In the genomic region with DNA sequence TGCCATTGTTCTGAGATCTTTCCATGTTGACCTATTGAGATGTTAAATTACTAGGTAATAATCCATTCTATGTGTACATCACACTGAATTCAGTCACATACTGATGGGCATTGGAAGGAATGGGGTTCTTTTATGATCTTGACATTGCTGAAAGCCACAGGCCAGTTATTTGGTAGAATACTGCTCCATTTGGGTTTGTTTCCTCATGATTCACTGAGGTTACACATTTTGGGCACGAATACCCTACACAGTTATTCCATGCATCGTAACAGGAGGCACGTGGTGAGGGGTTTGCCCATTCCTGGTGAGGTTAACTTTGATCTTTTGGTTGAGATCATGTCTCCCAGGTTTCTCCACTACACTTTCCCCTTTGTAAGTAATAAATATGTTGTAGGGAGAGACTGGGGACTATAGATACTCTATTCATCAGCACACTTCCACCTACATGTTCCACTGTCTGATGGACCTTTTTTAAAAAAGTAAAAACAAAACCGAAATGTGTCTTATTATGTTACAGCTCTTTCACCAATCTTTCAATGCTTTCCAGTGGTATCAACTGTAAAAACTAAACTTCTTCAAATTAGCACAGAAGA, we compare ENCODE assay signal across 29 cellular contexts. TPM values are rescaled to one million over a fixed set of nuclear protein-coding genes. Genes with fewer than 3 reads are reported as not detected.
A peak's percentile ranks its signal among the peaks of the same experiment; 100 is the strongest.
DNase-seq lines count a peak whose midpoint lies in the region; ATAC-seq, FAIRE-seq and TF ChIP-seq lines count a peak whose summit lies in the region.
"Had no signal": no experiment of that assay in that cellular context is flagged by ENCODE, and none has a peak within 500 bp of the region (broad histone marks: within the 10 kb centered on the region; RNA-seq: fewer than 3 reads in every experiment).

No MANE protein-coding gene starts in this region.

- no peak overlapping the region for H3K27ac Mint-ChIP-seq in activated CD4-positive, alpha-beta memory T cell treated with anti-CD3 and anti-CD28 coated beads for 36 hours
- H3K27ac Mint-ChIP-seq in activated CD4-positive, alpha-beta memory T cell treated with anti-CD3 and anti-CD28 coated beads, Interleukin-2, amount 10 ng/mL, durations not matched to agents 7 days and 5 days: no peak overlapping the region
- H3K27ac Mint-ChIP-seq in activated T-helper 17 cell treated with anti-CD3 and anti-CD28 coated beads, Interleukin-2, amount 50 U/mL, for 72 hours: peak overlapping the region; percentile 20
- H3K27ac Mint-ChIP-seq in stimulated activated memory B cell treated with anti-CD40 and anti-IgM and Interleukin-4, amounts not matched to agents 10 μg/mL and 1 μg/mL and 100 μg/mL, for 72 hours: no peak overlapping the region
- H3K27ac Mint-ChIP-seq: naive B cell had no signal

- no peaks in the 10 kb centered on the region for H3K9me3 ChIP-seq in keratinocyte (ENCODE audit: control insufficient read depth, low read depth, low read length)
- H3K9me3 ChIP-seq: adrenal gland, MG63, thyroid gland had no signal

- peak; percentile 75 for ATAC-seq in activated T-helper 17 cell treated with anti-CD3 and anti-CD28 coated beads, Interleukin-2, amount 50 U/mL, for 72 hours (replicated peaks)
- ATAC-seq in stimulated activated memory B cell treated with anti-CD40 and anti-IgM and Interleukin-4, amounts not matched to agents 10 μg/mL and 1 μg/mL and 100 μg/mL, for 72 hours: no peak
- ATAC-seq: GM12878 had no signal

- peaks cover 6% of the 10 kb centered on the region for H3K27me3 Mint-ChIP-seq in activated CD4-positive, alpha-beta memory T cell treated with anti-CD3 and anti-CD28 coated beads for 36 hours
- H3K27me3 Mint-ChIP-seq in activated CD4-positive, alpha-beta memory T cell treated with anti-CD3 and anti-CD28 coated beads, Interleukin-2, amount 10 ng/mL, durations not matched to agents 7 days and 5 days: peaks cover 13% of the 10 kb centered on the region
- peaks cover 6% of the 10 kb centered on the region for H3K27me3 Mint-ChIP-seq in activated T-helper 17 cell treated with anti-CD3 and anti-CD28 coated beads, Interleukin-2, amount 50 U/mL, for 72 hours
- H3K27me3 Mint-ChIP-seq in stimulated activated memory B cell treated with anti-CD40 and anti-IgM and Interleukin-4, amounts not matched to agents 10 μg/mL and 1 μg/mL and 100 μg/mL, for 72 hours: peaks cover 50% of the 10 kb centered on the region

- H3K27me3 ChIP-seq in keratinocyte (ENCODE audit: control insufficient read depth, extremely low read depth, insufficient read depth, low read length): no peaks in the 10 kb centered on the region
- H3K27me3 ChIP-seq: adrenal gland, MG63, thyroid gland had no signal

- H3K79me2 ChIP-seq in keratinocyte (ENCODE audit: control insufficient read depth, insufficient read depth, low read length): no peaks in the 10 kb centered on the region

- H3K9me1 ChIP-seq in keratinocyte (ENCODE audit: control insufficient read depth, extremely low read depth, insufficient read depth, low read length): no peaks in the 10 kb centered on the region

- no peak overlapping the region for H3K27ac ChIP-seq in keratinocyte (ENCODE audit: control insufficient read depth, insufficient read depth, low read length)
- H3K27ac ChIP-seq: adrenal gland had no signal

- H3K4me2 ChIP-seq in keratinocyte (ENCODE audit: control insufficient read depth, extremely low read depth, insufficient read depth, low read depth, low read length): peak overlapping the region; percentile 65

- no peaks in the 10 kb centered on the region for H3K36me3 ChIP-seq in keratinocyte (ENCODE audit: control insufficient read depth in 2 of 2, extremely low read depth in 1 of 2, insufficient read depth in 2 of 2, low read length in 2 of 2)
- H3K36me3 ChIP-seq: adrenal gland, MG63, thyroid gland had no signal

- H3K4me3 ChIP-seq in keratinocyte (ENCODE audit: control insufficient read depth in 2 of 3, extremely low read depth in 1 of 3, insufficient read depth in 2 of 3, low read depth in 1 of 3, low read length in 3 of 3): no peak overlapping the region
- H3K4me3 ChIP-seq: adrenal gland, GM12878, MG63, thyroid gland had no signal

- no peaks in the 10 kb centered on the region for H3K36me3 Mint-ChIP-seq in activated CD4-positive, alpha-beta memory T cell treated with anti-CD3 and anti-CD28 coated beads for 36 hours
- H3K36me3 Mint-ChIP-seq in activated CD4-positive, alpha-beta memory T cell treated with anti-CD3 and anti-CD28 coated beads, Interleukin-2, amount 10 ng/mL, durations not matched to agents 7 days and 5 days (ENCODE audit: low read depth): no peaks in the 10 kb centered on the region
- no peaks in the 10 kb centered on the region for H3K36me3 Mint-ChIP-seq in activated T-helper 17 cell treated with anti-CD3 and anti-CD28 coated beads, Interleukin-2, amount 50 U/mL, for 72 hours (ENCODE audit: low read depth)
- H3K36me3 Mint-ChIP-seq in stimulated activated memory B cell treated with anti-CD40 and anti-IgM and Interleukin-4, amounts not matched to agents 10 μg/mL and 1 μg/mL and 100 μg/mL, for 72 hours: no peaks in the 10 kb centered on the region
- H3K36me3 Mint-ChIP-seq: IgD-negative memory B cell, naive B cell had no signal

- no peak for FAIRE-seq in keratinocyte (lab: Jason Lieb, UNC)
- FAIRE-seq: frontal cortex, GM12878 had no signal

- H3K4me3 Mint-ChIP-seq in activated CD4-positive, alpha-beta memory T cell treated with anti-CD3 and anti-CD28 coated beads for 36 hours: no peak overlapping the region
- H3K4me3 Mint-ChIP-seq in activated CD4-positive, alpha-beta memory T cell treated with anti-CD3 and anti-CD28 coated beads, Interleukin-2, amount 10 ng/mL, durations not matched to agents 7 days and 5 days: no peak overlapping the region
- H3K4me3 Mint-ChIP-seq in activated T-helper 17 cell treated with anti-CD3 and anti-CD28 coated beads, Interleukin-2, amount 50 U/mL, for 72 hours: no peak overlapping the region
- H3K4me3 Mint-ChIP-seq in stimulated activated memory B cell treated with anti-CD40 and anti-IgM and Interleukin-4, amounts not matched to agents 10 μg/mL and 1 μg/mL and 100 μg/mL, for 72 hours: no peak overlapping the region
- H3K4me3 Mint-ChIP-seq: IgD-negative memory B cell, naive B cell had no signal

- no peaks in the 10 kb centered on the region for H3K9me3 Mint-ChIP-seq in activated CD4-positive, alpha-beta memory T cell treated with anti-CD3 and anti-CD28 coated beads for 36 hours
- H3K9me3 Mint-ChIP-seq in activated CD4-positive, alpha-beta memory T cell treated with anti-CD3 and anti-CD28 coated beads, Interleukin-2, amount 10 ng/mL, durations not matched to agents 7 days and 5 days: no peaks in the 10 kb centered on the region
- no peaks in the 10 kb centered on the region for H3K9me3 Mint-ChIP-seq in activated T-helper 17 cell treated with anti-CD3 and anti-CD28 coated beads, Interleukin-2, amount 50 U/mL, for 72 hours
- H3K9me3 Mint-ChIP-seq in stimulated activated memory B cell treated with anti-CD40 and anti-IgM and Interleukin-4, amounts not matched to agents 10 μg/mL and 1 μg/mL and 100 μg/mL, for 72 hours: no peaks in the 10 kb centered on the region
- H3K9me3 Mint-ChIP-seq: IgD-negative memory B cell had no signal

- TF ChIP-seq CTCF in keratinocyte (optimal IDR thresholded peaks at IDR 0.05 in 1 of 3, IDR thresholded peaks at IDR 0.05 in 1 of 3, conservative IDR thresholded peaks at IDR 0.05 in 1 of 3; ENCODE audit: extremely low read depth in 1 of 3, insufficient read depth in 2 of 3, low read length in 3 of 3): no peak

- intact Hi-C loops in activated CD4-positive, alpha-beta memory T cell treated with anti-CD3 and anti-CD28 coated beads for 36 hours (cut with micrococcal nuclease): no loop called here

- dilution Hi-C loops in keratinocyte (cut with MboI; ENCODE audit: extremely low pct_ligation_motif_present, low sequenced_read_pairs): no loop called here

- DNase-seq in activated CD4-positive, alpha-beta memory T cell treated with anti-CD3 and anti-CD28 coated beads for 36 hours: peak; percentile 22
- no peak for DNase-seq in activated CD4-positive, alpha-beta memory T cell treated with anti-CD3 and anti-CD28 coated beads, Interleukin-2, amount 10 ng/mL, durations not matched to agents 7 days and 5 days
- DNase-seq in EL (peak; percentile 41), keratinocyte (ENCODE audit: low read depth, low spot score) (no peak), C1 segment of cervical spinal cord (lab: John Stamatoyannopoulos, UW) (no peak), NCI-H2227 treated with DMSO at 0.1 percent for 48 hours (lab: John Stamatoyannopoulos, UW) (no peak)
- DNase-seq: activated CD8-positive, alpha-beta memory T cell treated with anti-CD3 and anti-CD28 coated beads for 24 hours; adrenal gland; central memory CD4-positive, alpha-beta T cell; DMS 273 treated with DMSO at 0.1 percent for 48 hours; GF-D8; mesenchymal stem cell; MG63; naive B cell; NCI-H1694 treated with DMSO at 0.1 percent for 48 hours; NCI-H748 treated with DMSO at 0.1 percent for 48 hours; occipital lobe; SHP77 treated with DMSO at 0.1 percent for 48 hours; T-helper 1 cell had no signal

- H2AFZ ChIP-seq in keratinocyte (ENCODE audit: control insufficient read depth, low read length): no peak overlapping the region

- H3K4me1 Mint-ChIP-seq in activated CD4-positive, alpha-beta memory T cell treated with anti-CD3 and anti-CD28 coated beads for 36 hours (ENCODE audit: low read depth): peaks cover 14% of the 10 kb centered on the region
- H3K4me1 Mint-ChIP-seq in activated CD4-positive, alpha-beta memory T cell treated with anti-CD3 and anti-CD28 coated beads, Interleukin-2, amount 10 ng/mL, durations not matched to agents 7 days and 5 days: peaks cover 10% of the 10 kb centered on the region
- H3K4me1 Mint-ChIP-seq in activated T-helper 17 cell treated with anti-CD3 and anti-CD28 coated beads, Interleukin-2, amount 50 U/mL, for 72 hours: peaks cover 5% of the 10 kb centered on the region
- H3K4me1 Mint-ChIP-seq in stimulated activated memory B cell treated with anti-CD40 and anti-IgM and Interleukin-4, amounts not matched to agents 10 μg/mL and 1 μg/mL and 100 μg/mL, for 72 hours: peaks cover 11% of the 10 kb centered on the region

- H3K4me1 ChIP-seq in keratinocyte (ENCODE audit: control insufficient read depth, extremely low read depth, insufficient read depth, low read length): peaks cover 27% of the 10 kb centered on the region
- H3K4me1 ChIP-seq: adrenal gland had no signal

- POLR2A ChIA-PET in activated CD4-positive, alpha-beta memory T cell treated with anti-CD3 and anti-CD28 coated beads for 36 hours (lab: Charles Lee): no interaction called here
- POLR2A ChIA-PET in activated CD4-positive, alpha-beta memory T cell treated with anti-CD3 and anti-CD28 coated beads, Interleukin-2, amount 10 ng/mL, durations not matched to agents 7 days and 5 days (lab: Charles Lee): no interaction called here

- CTCF ChIA-PET in activated CD4-positive, alpha-beta memory T cell treated with anti-CD3 and anti-CD28 coated beads for 36 hours (lab: Charles Lee): no interaction called here
- CTCF ChIA-PET in activated CD4-positive, alpha-beta memory T cell treated with anti-CD3 and anti-CD28 coated beads, Interleukin-2, amount 10 ng/mL, durations not matched to agents 7 days and 5 days (lab: Charles Lee): interaction anchor here (0.7 to 2.0 kb wide), 4 partner anchors 103 to 292 kb away, joined by 3 to 8 read pairs (median 3); no protein-coding TSS in a partner anchor

- no peak overlapping the region for H3K9ac ChIP-seq in keratinocyte (ENCODE audit: control insufficient read depth, extremely low read depth, insufficient read depth, low read length)

- H4K20me1 ChIP-seq in keratinocyte (ENCODE audit: control insufficient read depth, extremely low read depth, insufficient read depth, low read length): no peaks in the 10 kb centered on the region

RNA-seq across cellular contexts. Expression of gene FOLR1, which starts 12.0 kb away (rescaled TPM):
- total RNA-seq in activated CD4-positive, alpha-beta memory T cell treated with anti-CD3 and anti-CD28 coated beads for 36 hours: not detected
- total RNA-seq in activated CD4-positive, alpha-beta memory T cell treated with anti-CD3 and anti-CD28 coated beads, Interleukin-2, amount 10 ng/mL, durations not matched to agents 7 days and 5 days: not detected
- total RNA-seq in activated T-helper 17 cell treated with anti-CD3 and anti-CD28 coated beads, Interleukin-2, amount 50 U/mL, for 72 hours: not detected
- 0.13 to 0.50 TPM (median 0.33 TPM) in 3 replicates for polyA plus RNA-seq in keratinocyte
- polyA plus RNA-seq in keratinocyte (2011; ENCODE audit: low read depth): 3.0 TPM
- 0.24 and 0.26 TPM in 2 replicates for polyA plus RNA-seq in keratinocyte (2011; cell fraction: cytosol; rRNA removed)
- 3.3 and 4.7 TPM in 2 replicates for polyA plus RNA-seq in keratinocyte (2011; cell fraction: nucleus; rRNA removed)
- polyA plus RNA-seq in keratinocyte (2012; ENCODE audit: low replicate concordance): 2.7 TPM in 1 of 2 replicates, not detected in the other
- polyA minus RNA-seq in keratinocyte: 0.46 TPM in 1 of 3 replicates, not detected in the others
- polyA minus RNA-seq in keratinocyte (2011; cell fraction: cytosol; rRNA and poly(A)+ RNA removed): 4.8 TPM
- 1.5 and 1.9 TPM in 2 replicates for polyA minus RNA-seq in keratinocyte (2011; cell fraction: nucleus; rRNA and poly(A)+ RNA removed)
- total RNA-seq: dermis microvascular lymphatic vessel endothelial cell, frontal cortex, GM12878, occipital lobe, OCI-LY7 had no signal
- polyA plus RNA-seq: GM12878, IgD-negative memory B cell had no signal

RNA-seq across cellular contexts. Expression of gene FOLR2, which starts 36.7 kb away (rescaled TPM):
- total RNA-seq in activated CD4-positive, alpha-beta memory T cell treated with anti-CD3 and anti-CD28 coated beads for 36 hours: not detected
- not detected for total RNA-seq in activated CD4-positive, alpha-beta memory T cell treated with anti-CD3 and anti-CD28 coated beads, Interleukin-2, amount 10 ng/mL, durations not matched to agents 7 days and 5 days
- total RNA-seq in activated T-helper 17 cell treated with anti-CD3 and anti-CD28 coated beads, Interleukin-2, amount 50 U/mL, for 72 hours: not detected
- not detected in 3 replicates for polyA plus RNA-seq in keratinocyte
- not detected for polyA plus RNA-seq in keratinocyte (2011; ENCODE audit: low read depth)
- not detected in 2 replicates for polyA plus RNA-seq in keratinocyte (2011; cell fraction: cytosol; rRNA removed)
- not detected in 2 replicates for polyA plus RNA-seq in keratinocyte (2011; cell fraction: nucleus; rRNA removed)
- not detected in 2 replicates for polyA plus RNA-seq in keratinocyte (2012; ENCODE audit: low replicate concordance)
- not detected in 3 replicates for polyA minus RNA-seq in keratinocyte
- polyA minus RNA-seq in keratinocyte (2011; cell fraction: cytosol; rRNA and poly(A)+ RNA removed): not detected
- not detected in 2 replicates for polyA minus RNA-seq in keratinocyte (2011; cell fraction: nucleus; rRNA and poly(A)+ RNA removed)
- total RNA-seq: dermis microvascular lymphatic vessel endothelial cell, epithelial cell of proximal tubule, kidney epithelial cell had no signal

RNA-seq across cellular contexts. Expression of gene FOLR3, which starts 44.4 kb away (rescaled TPM):
- not detected for total RNA-seq in activated CD4-positive, alpha-beta memory T cell treated with anti-CD3 and anti-CD28 coated beads for 36 hours
- total RNA-seq in activated CD4-positive, alpha-beta memory T cell treated with anti-CD3 and anti-CD28 coated beads, Interleukin-2, amount 10 ng/mL, durations not matched to agents 7 days and 5 days: not detected
- total RNA-seq in activated T-helper 17 cell treated with anti-CD3 and anti-CD28 coated beads, Interleukin-2, amount 50 U/mL, for 72 hours: not detected
- polyA plus RNA-seq in keratinocyte: 21.0 to 74.6 TPM (median 23.5 TPM) in 3 replicates
- polyA plus RNA-seq in keratinocyte (2011; ENCODE audit: low read depth): 61.0 TPM
- polyA plus RNA-seq in keratinocyte (2011; cell fraction: cytosol; rRNA removed): 46.2 and 68.6 TPM in 2 replicates
- 49.4 and 69.7 TPM in 2 replicates for polyA plus RNA-seq in keratinocyte (2011; cell fraction: nucleus; rRNA removed)
- polyA plus RNA-seq in keratinocyte (2012; ENCODE audit: low replicate concordance): 33.1 and 102 TPM in 2 replicates
- polyA minus RNA-seq in keratinocyte: 10.5 to 37.4 TPM (median 11.6 TPM) in 3 replicates
- 29.5 TPM for polyA minus RNA-seq in keratinocyte (2011; cell fraction: cytosol; rRNA and poly(A)+ RNA removed)
- polyA minus RNA-seq in keratinocyte (2011; cell fraction: nucleus; rRNA and poly(A)+ RNA removed): 19.4 and 19.9 TPM in 2 replicates
- total RNA-seq: dermis microvascular lymphatic vessel endothelial cell, epithelial cell of proximal tubule, frontal cortex, GM12878, kidney epithelial cell, occipital lobe, OCI-LY7 had no signal
- polyA plus RNA-seq: GM12878, IgD-negative memory B cell had no signal

RNA-seq across cellular contexts. Expression of gene INPPL1, which starts 44.7 kb away (rescaled TPM):
- 10 to 100 TPM; 96.9 to 98.9 TPM for total RNA-seq in activated CD4-positive, alpha-beta memory T cell treated with anti-CD3 and anti-CD28 coated beads for 36 hours
- total RNA-seq in activated CD4-positive, alpha-beta memory T cell treated with anti-CD3 and anti-CD28 coated beads, Interleukin-2, amount 10 ng/mL, durations not matched to agents 7 days and 5 days: 100 to 1,000 TPM; 138 to 153 TPM
- 10 to 100 TPM; 69.3 to 86.6 TPM for total RNA-seq in activated T-helper 17 cell treated with anti-CD3 and anti-CD28 coated beads, Interleukin-2, amount 50 U/mL, for 72 hours
- 44.0 to 69.5 TPM (median 53.7 TPM) in 3 replicates for polyA plus RNA-seq in keratinocyte
- 11.4 TPM for polyA plus RNA-seq in keratinocyte (2011; ENCODE audit: low read depth)
- polyA plus RNA-seq in keratinocyte (2011; cell fraction: cytosol; rRNA removed): 22.1 and 22.9 TPM in 2 replicates
- polyA plus RNA-seq in keratinocyte (2011; cell fraction: nucleus; rRNA removed): 355 and 414 TPM in 2 replicates
- polyA plus RNA-seq in keratinocyte (2012; ENCODE audit: low replicate concordance): 23.7 and 33.5 TPM in 2 replicates
- 69.3 to 97.3 TPM (median 87.9 TPM) in 3 replicates for polyA minus RNA-seq in keratinocyte
- polyA minus RNA-seq in keratinocyte (2011; cell fraction: cytosol; rRNA and poly(A)+ RNA removed): 90.4 TPM
- 120 and 138 TPM in 2 replicates for polyA minus RNA-seq in keratinocyte (2011; cell fraction: nucleus; rRNA and poly(A)+ RNA removed)

Comparison
In these comparisons a context has a peak if more than half of its experiments do, and no peak if none do; other contexts are left out.
1. DNase-seq: peak in activated CD4-positive, alpha-beta memory T cell treated with anti-CD3 and anti-CD28 coated beads for 36 hours (single experiment) and EL (single experiment); none in activated CD4-positive, alpha-beta memory T cell treated with anti-CD3 and anti-CD28 coated beads, Interleukin-2, amount 10 ng/mL, durations not matched to agents 7 days and 5 days (single experiment), keratinocyte (single experiment), C1 segment of cervical spinal cord (0 of 14) and NCI-H2227 treated with DMSO at 0.1 percent for 48 hours (single experiment).